8 cellular contexts compared by ENCODE assay signal in genomic region chr2:29921560-29921915, GRCh38. TPM values are rescaled to one million over a fixed set of nuclear protein-coding genes. Genes with fewer than 3 reads are reported as not detected.
DNase-seq lines count a peak whose midpoint lies in the region; ATAC-seq and TF ChIP-seq lines count a peak whose summit lies in the region.

Gene ALK (minus strand): TSS chr2:29921586. CDS start chr2:29920659, 927 bp downstream.

- H3K4me1 Mint-ChIP-seq in CD14-positive monocyte (peaks cover 11% of the 10 kb centered on the region), natural killer cell (no peaks in the 10 kb centered on the region)
- H3K4me1 Mint-ChIP-seq in activated T-helper 17 cell treated with anti-CD3 and anti-CD28 coated beads, Interleukin-2, amount 50 U/mL, for 72 hours = no peaks in the 10 kb centered on the region
- peaks cover 7% of the 10 kb centered on the region for H3K4me1 Mint-ChIP-seq in stimulated activated naive CD8-positive, alpha-beta T cell treated with anti-CD3 and anti-CD28 coated beads, Interleukin-15, Interleukin-2, amounts not matched to agents 100 ng/mL and 50 ng/mL, for 24 hours (ENCODE audit: low read depth)

- H3K36me3 Mint-ChIP-seq in CD14-positive monocyte = peaks cover 0 to 4% of the 10 kb centered on the region in 2 donors
- no peaks in the 10 kb centered on the region for H3K36me3 Mint-ChIP-seq in activated T-helper 17 cell treated with anti-CD3 and anti-CD28 coated beads, Interleukin-2, amount 50 U/mL, for 72 hours (ENCODE audit: low read depth)
- no peaks in the 10 kb centered on the region for H3K36me3 Mint-ChIP-seq in natural killer cell
- H3K36me3 Mint-ChIP-seq in stimulated activated naive CD8-positive, alpha-beta T cell treated with anti-CD3 and anti-CD28 coated beads, Interleukin-15, Interleukin-2, amounts not matched to agents 100 ng/mL and 50 ng/mL, for 24 hours (ENCODE audit: low read depth) = no peaks in the 10 kb centered on the region

- H3K4me3 Mint-ChIP-seq in CD14-positive monocyte (peak within 1 kb of the TSS in 1 of 2 donors; percentile 85), natural killer cell (peak within 1 kb of the TSS; percentile 37)
- H3K4me3 Mint-ChIP-seq in activated T-helper 17 cell treated with anti-CD3 and anti-CD28 coated beads, Interleukin-2, amount 50 U/mL, for 72 hours = peak within 1 kb of the TSS; percentile 46
- peak within 1 kb of the TSS; percentile 23 for H3K4me3 Mint-ChIP-seq in stimulated activated naive CD8-positive, alpha-beta T cell treated with anti-CD3 and anti-CD28 coated beads, Interleukin-15, Interleukin-2, amounts not matched to agents 100 ng/mL and 50 ng/mL, for 24 hours

- intact Hi-C loops in CD14-positive monocyte (cut with micrococcal nuclease) (loop anchor here in 1 of 2 donors (10.0 kb wide), 1 partner anchor 153 kb away; no protein-coding TSS in a partner anchor), natural killer cell (cut with micrococcal nuclease) (no loop called here)

- ATAC-seq in activated T-helper 17 cell treated with anti-CD3 and anti-CD28 coated beads, Interleukin-2, amount 50 U/mL, for 72 hours (replicated peaks) = peak; percentile 86
- ATAC-seq in natural killer cell (peak; percentile 66 to 83 (median 70)), HG02970 (IDR thresholded peaks at IDR 0.05; ENCODE audit: low FRiP score, unreplicated experiment) (no peak)

- H3K27me3 Mint-ChIP-seq in CD14-positive monocyte (ENCODE audit: low read depth in 3 of 3) = peaks cover 35 to 54% (median 39%) of the 10 kb centered on the region in 3 donors
- H3K27me3 Mint-ChIP-seq in activated T-helper 17 cell treated with anti-CD3 and anti-CD28 coated beads, Interleukin-2, amount 50 U/mL, for 72 hours = peaks cover 56% of the 10 kb centered on the region
- peaks cover 45 to 54% of the 10 kb centered on the region in 2 donors for H3K27me3 Mint-ChIP-seq in natural killer cell (ENCODE audit: low read depth in 2 of 2)
- peaks cover 64% of the 10 kb centered on the region for H3K27me3 Mint-ChIP-seq in stimulated activated naive CD8-positive, alpha-beta T cell treated with anti-CD3 and anti-CD28 coated beads, Interleukin-15, Interleukin-2, amounts not matched to agents 100 ng/mL and 50 ng/mL, for 24 hours

- DNase-seq in CD14-positive monocyte (ENCODE audit: low spot score) (peak; percentile 56), HPDE6-E6E7 (ENCODE audit: extremely low spot score) (peak; percentile 36), NOMO-1 treated with DMSO at 0.1 percent for 48 hours (lab: John Stamatoyannopoulos, UW; ENCODE audit: unreplicated experiment) (peak; percentile 66), fibroblast of peridontal ligament (ENCODE audit: extremely low read depth) (peak; percentile 27), natural killer cell (no peak)

- no peak within 1 kb of the TSS for H3K27ac Mint-ChIP-seq in CD14-positive monocyte
- no peak within 1 kb of the TSS for H3K27ac Mint-ChIP-seq in activated T-helper 17 cell treated with anti-CD3 and anti-CD28 coated beads, Interleukin-2, amount 50 U/mL, for 72 hours
- no peak within 1 kb of the TSS for H3K27ac Mint-ChIP-seq in natural killer cell
- H3K27ac Mint-ChIP-seq in stimulated activated naive CD8-positive, alpha-beta T cell treated with anti-CD3 and anti-CD28 coated beads, Interleukin-15, Interleukin-2, amounts not matched to agents 100 ng/mL and 50 ng/mL, for 24 hours = no peak within 1 kb of the TSS

- TF ChIP-seq CTCF in CD14-positive monocyte (IDR thresholded peaks at IDR 0.05) (no peak), natural killer cell (IDR thresholded peaks at IDR 0.05) (no peak)

- H3K9me3 Mint-ChIP-seq in CD14-positive monocyte (peaks cover 0 to 18% (median 10%) of the 10 kb centered on the region in 7 donors), natural killer cell (peaks cover 0 to 2% of the 10 kb centered on the region in 2 donors)
- peaks cover 3% of the 10 kb centered on the region for H3K9me3 Mint-ChIP-seq in activated T-helper 17 cell treated with anti-CD3 and anti-CD28 coated beads, Interleukin-2, amount 50 U/mL, for 72 hours
- H3K9me3 Mint-ChIP-seq in stimulated activated naive CD8-positive, alpha-beta T cell treated with anti-CD3 and anti-CD28 coated beads, Interleukin-15, Interleukin-2, amounts not matched to agents 100 ng/mL and 50 ng/mL, for 24 hours = no peaks in the 10 kb centered on the region

RNA-seq across cellular contexts. Expression of gene ALK, which starts in this region (rescaled TPM):
- not detected for polyA plus RNA-seq in CD14-positive monocyte
- total RNA-seq in activated T-helper 17 cell treated with anti-CD3 and anti-CD28 coated beads, Interleukin-2, amount 50 U/mL, for 72 hours = not detected
- total RNA-seq in natural killer cell = not detected

Comparison
In these comparisons a context has a peak if more than half of its experiments do, and no peak if none do; other contexts are left out.
1. Peak in DNase-seq in CD14-positive monocyte; RNA of the gene not detected or under 1 TPM.
2. Peak in ATAC-seq in activated T-helper 17 cell treated with anti-CD3 and anti-CD28 coated beads, Interleukin-2, amount 50 U/mL, for 72 hours; RNA of the gene not detected or under 1 TPM.
3. Peak in ATAC-seq in natural killer cell; RNA of the gene not detected or under 1 TPM.